ENCODE assay signal across 12 cellular contexts in the genomic region with DNA sequence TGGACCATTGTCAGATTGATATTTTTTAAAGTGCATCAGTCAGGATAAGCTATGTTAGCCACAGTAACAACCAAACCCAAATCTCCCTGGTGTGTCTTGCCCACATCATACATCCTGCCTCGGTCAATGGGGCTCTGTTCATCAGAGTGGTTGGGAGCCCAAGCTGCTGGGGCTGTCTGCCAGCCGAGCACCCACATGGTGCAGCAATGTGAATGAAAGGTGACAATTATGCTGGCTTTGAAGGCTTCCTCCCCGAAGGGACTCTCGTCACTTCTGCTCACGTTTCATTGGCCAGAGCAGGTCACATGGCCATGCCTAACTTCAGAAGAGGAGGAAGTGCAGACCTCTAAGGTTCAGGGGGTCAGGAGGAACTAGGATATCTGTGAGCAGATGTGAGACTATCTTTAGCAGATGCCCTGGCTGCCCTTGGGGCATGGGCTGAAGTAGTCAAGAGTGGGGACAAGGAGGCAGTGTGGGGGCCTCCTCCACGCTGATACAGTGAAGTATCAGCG. TPM values are rescaled to one million over a fixed set of nuclear protein-coding genes. Genes with fewer than 3 reads are reported as not detected.
A peak's percentile ranks its signal among the peaks of the same experiment; 100 is the strongest.
DNase-seq lines count a peak whose midpoint lies in the region; ATAC-seq and TF ChIP-seq lines count a peak whose summit lies in the region.
"Had no signal": no experiment of that assay in that cellular context is flagged by ENCODE, and none has a peak within 500 bp of the region (broad histone marks: within the 10 kb centered on the region; RNA-seq: fewer than 3 reads in every experiment).

No MANE protein-coding gene starts in this region.

- H3K9me3 Mint-ChIP-seq in endothelial cell (ENCODE audit: unreplicated experiment), result no peaks in the 10 kb centered on the region

- peaks cover 6% of the 10 kb centered on the region for H3K4me1 Mint-ChIP-seq in endothelial cell (ENCODE audit: unreplicated experiment)

- 0 out of 20 replicates have a peak overlapping the region, but pooled peaks of 2 of the 10 experiments have one; percentile 75 to 83 for H3K4me3 ChIP-seq in BLaER1 treated with 17β-estradiol and CSF1 and Interleukin-3, amounts not matched to agents 10 nM and 100 nM
- H3K4me3 ChIP-seq: PC-9 had no signal

- POLR2A ChIA-PET in GM10248 (lab: Yijun Ruan, JAX), result no interaction called here

- H3K9me3 ChIP-seq in BLaER1 treated with 17β-estradiol and CSF1 and Interleukin-3, amounts not matched to agents 10 nM and 100 nM (replicated peaks in 1 of 11), result peaks cover 0 to 11% (median 3%) of the 10 kb centered on the region in 11 experiments; a peak in 12 of 22 replicates

- H3K4me3 Mint-ChIP-seq in endothelial cell (ENCODE audit: unreplicated experiment), result peak overlapping the region; percentile 84

- no peak for ATAC-seq in GM18867 (IDR thresholded peaks at IDR 0.05; ENCODE audit: unreplicated experiment)
- ATAC-seq in GM19397 (IDR thresholded peaks at IDR 0.05; ENCODE audit: unreplicated experiment), result no peak

- H3K27me3 ChIP-seq in BLaER1 treated with 17β-estradiol and CSF1 and Interleukin-3, amounts not matched to agents 10 nM and 100 nM, result peaks cover 20 to 31% (median 26%) of the 10 kb centered on the region in 11 experiments

- no peaks in the 10 kb centered on the region for H3K36me3 Mint-ChIP-seq in endothelial cell (ENCODE audit: low read depth, unreplicated experiment)

- peaks cover 19% of the 10 kb centered on the region for H3K27me3 Mint-ChIP-seq in endothelial cell (ENCODE audit: unreplicated experiment)

- no peak overlapping the region for H3K27ac Mint-ChIP-seq in endothelial cell (ENCODE audit: unreplicated experiment)

- peaks cover 26 to 45% (median 37%) of the 10 kb centered on the region in 10 experiments for H3K4me1 ChIP-seq in BLaER1 treated with 17β-estradiol and CSF1 and Interleukin-3, amounts not matched to agents 10 nM and 100 nM

- DNase-seq in GM10248 (ENCODE audit: extremely low spot score) (peak; percentile 39), OCI-M1 (lab: John Stamatoyannopoulos, UW) (peak; percentile 3), endothelial cell (ENCODE audit: low spot score) (no peak), amniotic stem cell (lab: John Stamatoyannopoulos, UW) (no peak), pons (ENCODE audit: low spot score) (no peak)
- DNase-seq: activated CD4-positive, alpha-beta T cell treated with anti-CD3 and anti-CD28 coated beads, Interleukin-2, amount 50 U/mL, for 48 hours; DND-41; PC-9; stomach had no signal

- TF ChIP-seq CTCF in GM10248 (IDR thresholded peaks at IDR 0.05; ENCODE audit: control extremely low read depth, extremely low read depth, low read depth, missing control alignments) (no peak), endothelial cell (IDR thresholded peaks at IDR 0.05; ENCODE audit: unreplicated experiment) (no peak)

- no peak overlapping the region for H3K9ac ChIP-seq in BLaER1 treated with 17β-estradiol and CSF1 and Interleukin-3, amounts not matched to agents 10 nM and 100 nM

- H3K4me2 ChIP-seq in BLaER1 treated with 17β-estradiol and CSF1 and Interleukin-3, amounts not matched to agents 10 nM and 100 nM, result peak overlapping the region; percentile 91 to 100 (median 99)
- H3K4me2 ChIP-seq: PC-9 had no signal

- H3K27ac ChIP-seq in BLaER1 treated with 17β-estradiol and CSF1 and Interleukin-3, amounts not matched to agents 10 nM and 100 nM, result no peak overlapping the region; a peak in 1 of 22 replicates
- H3K27ac ChIP-seq: PC-9 had no signal

- CTCF ChIA-PET in GM10248 (lab: Yijun Ruan, JAX), result interaction anchor here (1.1 to 2.4 kb wide), 7 partner anchors 8 to 126 kb away, joined by 3 to 7 read pairs (median 3); no protein-coding TSS in a partner anchor

- no peaks in the 10 kb centered on the region for H3K36me3 ChIP-seq in BLaER1 treated with 17β-estradiol and CSF1 and Interleukin-3, amounts not matched to agents 10 nM and 100 nM
- H3K36me3 ChIP-seq: stomach had no signal

- H4K20me1 ChIP-seq in BLaER1 treated with 17β-estradiol and CSF1 and Interleukin-3, amounts not matched to agents 10 nM and 100 nM, result peaks cover 0 to 27% (median 13%) of the 10 kb centered on the region in 11 experiments; a peak in 13 of 22 replicates

RNA-seq across cellular contexts. Expression of gene JAKMIP1, which starts 1.3 kb away (rescaled TPM):
- total RNA-seq in endothelial cell (ENCODE audit: unreplicated experiment), result not detected
- total RNA-seq: PC-9 had no signal

Comparison
In these comparisons a context has a peak if more than half of its experiments do, and no peak if none do; other contexts are left out.
1. DNase-seq: peak in GM10248 (single experiment) and OCI-M1 (single experiment); none in endothelial cell (single experiment), amniotic stem cell (single experiment) and pons (single experiment).